In genomic region chr9:132372177-132373095, GRCh38 we compare ENCODE assay signal across 9 cellular contexts. TPM values are rescaled to one million over a fixed set of nuclear protein-coding genes. Genes with fewer than 3 reads are reported as not detected.
DNase-seq lines count a peak whose midpoint lies in the region; ATAC-seq and TF ChIP-seq lines count a peak whose summit lies in the region.
"Had no signal": no experiment of that assay in that cellular context is flagged by ENCODE, and none has a peak within 500 bp of the region (broad histone marks: within the 10 kb centered on the region; RNA-seq: fewer than 3 reads in every experiment).

No MANE protein-coding gene starts in this region.

- intact Hi-C loops in PC-3 (cut with micrococcal nuclease) (no loop called here), natural killer cell (cut with micrococcal nuclease) (no loop called here)

- H3K27ac Mint-ChIP-seq in endodermal cell (no peak overlapping the region), natural killer cell (peak overlapping the region; percentile 61 to 89)

- CTCF ChIA-PET in PC-3 (lab: Charles Lee), result no interaction called here

- no peak for DNase-seq in DND-41
- DNase-seq in PC-3, result peak; percentile 29
- peak; percentile 35 for DNase-seq in endodermal cell
- DNase-seq in natural killer cell, result no peak
- no peak for DNase-seq in brain microvascular endothelial cell

- TF ChIP-seq CTCF in DND-41 (IDR thresholded peaks at IDR 0.05; ENCODE audit: borderline replicate concordance, extremely low read depth, low read length, poor library complexity, severe bottlenecking), result no peak
- TF ChIP-seq CTCF in PC-3 (conservative IDR thresholded peaks at IDR 0.05; ENCODE audit: low read depth, low read length), result no peak
- TF ChIP-seq CTCF in endodermal cell (conservative IDR thresholded peaks at IDR 0.05), result no peak
- no peak for TF ChIP-seq CTCF in natural killer cell (IDR thresholded peaks at IDR 0.05)
- TF ChIP-seq CTCF in brain microvascular endothelial cell (IDR thresholded peaks at IDR 0.05; ENCODE audit: low read depth, low read length, missing control alignments), result no peak

- ATAC-seq in DND-41 (ENCODE audit: insufficient read depth, low read depth) (peak; percentile 39; the same call in 1 of the 3 replicates), PC-3 (peak; percentile 50), natural killer cell (peak; percentile 52 to 67 (median 57)), GM21576 (IDR thresholded peaks at IDR 0.05; ENCODE audit: unreplicated experiment) (no peak), GM19395 (IDR thresholded peaks at IDR 0.05; ENCODE audit: unreplicated experiment) (no peak), HG03571 (IDR thresholded peaks at IDR 0.05; ENCODE audit: unreplicated experiment) (no peak)

- WGBS in endodermal cell (ENCODE audit: insufficient coverage in 1 of 2, insufficient read length in 1 of 2), 2 experiments, result 90 to 91% methylated on average over 12 to 14 of the region's 14 CpGs

- no peaks in the 10 kb centered on the region for H3F3A ChIP-seq in PC-3 (ENCODE audit: low read length, unreplicated experiment)

- H3K36me3 Mint-ChIP-seq in endodermal cell (ENCODE audit: low read depth) (peaks cover 4% of the 10 kb centered on the region), natural killer cell (no peaks in the 10 kb centered on the region)

- H4K20me1 ChIP-seq in DND-41 (ENCODE audit: insufficient read depth, low read length), result peaks cover 1% of the 10 kb centered on the region; the same call in 1 of the 2 replicates
- H4K20me1 ChIP-seq in PC-3 (ENCODE audit: low read length), result no peaks in the 10 kb centered on the region

- no peaks in the 10 kb centered on the region for H3K79me2 ChIP-seq in DND-41 (ENCODE audit: insufficient read depth, low read length)
- H3K79me2 ChIP-seq in PC-3 (ENCODE audit: low read length), result no peaks in the 10 kb centered on the region

- H3K4me1 Mint-ChIP-seq in endodermal cell (no peaks in the 10 kb centered on the region), natural killer cell (peaks cover 10 to 15% of the 10 kb centered on the region in 2 donors)

- H3K4me2 ChIP-seq in DND-41 (ENCODE audit: insufficient read depth, low read length), result no peak overlapping the region
- no peak overlapping the region for H3K4me2 ChIP-seq in PC-3 (ENCODE audit: low read length)

- no peak overlapping the region for H3K4me3 Mint-ChIP-seq in endodermal cell
- H3K4me3 Mint-ChIP-seq in natural killer cell, result peak overlapping the region; percentile 71

- H3K27me3 Mint-ChIP-seq in endodermal cell (ENCODE audit: insufficient read depth) (no peaks in the 10 kb centered on the region), natural killer cell (ENCODE audit: low read depth in 2 of 2) (no peaks in the 10 kb centered on the region)

- H3K27me3 ChIP-seq in DND-41 (ENCODE audit: insufficient read depth, low read length, poor library complexity) (no peaks in the 10 kb centered on the region), PC-3 (ENCODE audit: low read length) (no peaks in the 10 kb centered on the region), endodermal cell (ENCODE audit: control insufficient read depth, insufficient read depth, low read length, poor library complexity, severe bottlenecking) (no peaks in the 10 kb centered on the region), brain microvascular endothelial cell (replicated peaks) (no peaks in the 10 kb centered on the region)
- H3K27me3 ChIP-seq: cardiac muscle cell had no signal

- no TSS peak for BruUV-seq in PC-3 (replicated peaks; lab: Mats Ljungman, UMichigan)

- H3K9me3 Mint-ChIP-seq in endodermal cell (no peaks in the 10 kb centered on the region), natural killer cell (no peaks in the 10 kb centered on the region)

- H3K27ac ChIP-seq in DND-41 (ENCODE audit: low read length) (no peak overlapping the region; the same call in 1 of the 2 replicates), PC-3 (ENCODE audit: low read length) (no peak overlapping the region), endodermal cell (ENCODE audit: low read depth, low read length) (no peak overlapping the region), brain microvascular endothelial cell (no peak overlapping the region)
- H3K27ac ChIP-seq: cardiac muscle cell had no signal

- peaks cover 27% of the 10 kb centered on the region for H3K36me3 ChIP-seq in DND-41 (ENCODE audit: insufficient read depth, low read length)
- H3K36me3 ChIP-seq in PC-3 (ENCODE audit: low read depth, low read length), result peaks cover 11% of the 10 kb centered on the region
- peaks cover 24% of the 10 kb centered on the region for H3K36me3 ChIP-seq in endodermal cell (ENCODE audit: control insufficient read depth, insufficient read depth, low read length)
- peaks cover 14% of the 10 kb centered on the region for H3K36me3 ChIP-seq in brain microvascular endothelial cell (replicated peaks)

- in situ Hi-C loops in brain microvascular endothelial cell (cut with HindIII; ENCODE audit: low pct_ligation_motif_present, low sequenced_read_pairs), result no loop called here

- H3K9me3 ChIP-seq in DND-41 (ENCODE audit: insufficient read depth, low read length, severe bottlenecking) (no peaks in the 10 kb centered on the region), PC-3 (ENCODE audit: low read length) (no peaks in the 10 kb centered on the region), endodermal cell (ENCODE audit: control insufficient read depth, low read length) (peaks cover 5% of the 10 kb centered on the region)

- H3K9me2 ChIP-seq in PC-3 (replicated peaks; ENCODE audit: low read length), result no peaks in the 10 kb centered on the region

- H3K9ac ChIP-seq in DND-41 (ENCODE audit: low read depth, low read length), result no peak overlapping the region
- no peak overlapping the region for H3K9ac ChIP-seq in PC-3 (ENCODE audit: low read length)
- H3K9ac ChIP-seq in endodermal cell (ENCODE audit: extremely low read depth, low read length, poor library complexity, severe bottlenecking), result no peak overlapping the region

- POLR2A ChIA-PET in PC-3 (lab: Charles Lee; ENCODE audit: unreplicated experiment), result no interaction called here

- no peak overlapping the region for H2AFZ ChIP-seq in DND-41 (ENCODE audit: low read depth, low read length)
- no peak overlapping the region for H2AFZ ChIP-seq in PC-3 (ENCODE audit: low read length)

- H3K4me1 ChIP-seq in DND-41 (ENCODE audit: insufficient read depth, low read length) (no peaks in the 10 kb centered on the region), PC-3 (ENCODE audit: insufficient read depth, low read length) (peaks cover 4% of the 10 kb centered on the region; the same call in 1 of the 2 replicates), endodermal cell (ENCODE audit: control insufficient read depth, insufficient read depth, low read length) (no peaks in the 10 kb centered on the region)

- H3K4me3 ChIP-seq in DND-41 (ENCODE audit: low read depth in 1 of 2, low read length in 2 of 2), result no peak overlapping the region
- H3K4me3 ChIP-seq in PC-3 (ENCODE audit: low read length), result no peak overlapping the region
- no peak overlapping the region for H3K4me3 ChIP-seq in endodermal cell (ENCODE audit: low read length)
- H3K4me3 ChIP-seq in brain microvascular endothelial cell (ENCODE audit: low read depth, low read length), result no peak overlapping the region
- H3K4me3 ChIP-seq: cardiac muscle cell had no signal

RNA-seq across cellular contexts. Expression of gene SETX, which starts 17.6 kb away (rescaled TPM):
- total RNA-seq in PC-3 (2014; rRNA removed) (21.0 and 22.7 TPM in 2 replicates), endodermal cell (10 to 100 TPM; 40.0 to 53.3 TPM), natural killer cell (100 to 1,000 TPM in 1 of 3 donors, 10 to 100 TPM in 2; 85.3 to 109 (median 97.7) TPM)
- 21.9 TPM for polyA plus RNA-seq in endodermal cell (2013, experiment 1 of 2)
- polyA plus RNA-seq in endodermal cell (2013, experiment 2 of 2), result 23.6 TPM

RNA-seq across cellular contexts. Expression of gene TTF1, which starts 34.2 kb away (rescaled TPM):
- total RNA-seq in PC-3 (2014; rRNA removed) (9.6 and 12.5 TPM in 2 replicates), endodermal cell (10 to 100 TPM; 21.0 to 23.7 TPM), natural killer cell (10 to 100 TPM; 11.2 to 14.5 (median 12.9) TPM)
- polyA plus RNA-seq in endodermal cell (2013, experiment 1 of 2), result 17.7 TPM
- 18.2 TPM for polyA plus RNA-seq in endodermal cell (2013, experiment 2 of 2)

RNA-seq across cellular contexts. Expression of gene CFAP77, which starts 37.6 kb away (rescaled TPM):
- total RNA-seq in PC-3 (2014; rRNA removed) (0.11 TPM in 1 of 2 replicates, not detected in the other), endodermal cell (1 to 10 TPM; 1.7 to 2.2 TPM), natural killer cell (not detected)
- polyA plus RNA-seq in endodermal cell (2013, experiment 1 of 2), result 0.75 TPM
- 0.75 TPM for polyA plus RNA-seq in endodermal cell (2013, experiment 2 of 2)

Comparison
In these comparisons a context has a peak if more than half of its experiments do, and no peak if none do; other contexts are left out.
1. ATAC-seq: peak in DND-41 (single experiment), PC-3 (single experiment) and natural killer cell (3 of 3); none in GM21576 (single experiment), GM19395 (single experiment) and HG03571 (single experiment).
2. DNase-seq: peak in PC-3 (single experiment) and endodermal cell (single experiment); none in DND-41 (single experiment), natural killer cell (single experiment) and brain microvascular endothelial cell (single experiment).